Comparison of ENCODE assay signal across 33 cellular contexts in the genomic region with DNA sequence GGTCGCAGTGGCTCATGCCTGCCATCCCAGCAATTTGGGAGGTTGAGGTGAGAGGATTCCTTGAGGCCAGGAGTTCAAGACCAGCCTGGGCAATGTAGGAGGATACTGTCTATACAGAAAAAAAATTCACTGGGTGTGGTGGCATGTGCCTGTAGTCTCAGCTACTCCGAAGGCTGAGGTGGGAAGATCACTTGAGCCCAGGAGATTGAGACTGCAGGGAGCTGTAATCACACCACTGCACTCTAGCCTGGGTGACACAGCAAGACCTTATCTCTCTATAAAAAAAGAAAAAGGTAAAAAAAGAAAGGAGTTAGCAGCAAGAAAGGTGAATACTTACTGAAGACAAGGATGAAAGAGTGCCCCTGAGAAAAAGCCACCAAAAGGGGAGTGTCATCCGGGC.
"Had no signal": no experiment of that assay in that cellular context is flagged by ENCODE, and none has a peak within 500 bp of the region (broad histone marks: within the 10 kb centered on the region; RNA-seq: fewer than 3 reads in every experiment).

No MANE protein-coding gene starts in this region.

- FAIRE-seq: bronchial epithelial cell, TTC549 had no signal

- ATAC-seq: activated CD8-positive, alpha-beta memory T cell treated with anti-CD3 and anti-CD28 coated beads, Interleukin-2, amount 10 ng/mL, durations not matched to agents 7 days and 5 days; activated CD8-positive, alpha-beta T cell treated with anti-CD3 and anti-CD28 coated beads, Interleukin-2, amount 10 ng/mL, durations not matched to agents 7 days and 5 days; activated naive CD4-positive, alpha-beta T cell treated with anti-CD3 and anti-CD28 coated beads, Interleukin-2, amount 50 U/mL, for 72 hours; activated T-cell treated with anti-CD3 and anti-CD28 coated beads, Interleukin-2, amount 50 U/mL, for 4 hours; activated T-cell treated with anti-CD3 and anti-CD28 coated beads, Interleukin-2, amount 50 U/mL, for 72 hours; activated T-helper 17 cell treated with anti-CD3 and anti-CD28 coated beads, Interleukin-2, amount 50 U/mL, for 72 hours had no signal

- DNase-seq: activated B cell treated with CpG ODN at 0.5 μM for 24 hours; activated CD4-positive, alpha-beta memory T cell treated with anti-CD3 and anti-CD28 coated beads, Interleukin-2, amount 10 ng/mL, durations not matched to agents 7 days and 5 days; activated CD4-positive, alpha-beta T cell treated with anti-CD3 and anti-CD28 coated beads for 4 hours; activated CD4-positive, alpha-beta T cell treated with anti-CD3 and anti-CD28 coated beads, Interleukin-2, amount 10 ng/mL, durations not matched to agents 24 days and 14 days; activated CD4-positive, alpha-beta T cell treated with anti-CD3 and anti-CD28 coated beads, Interleukin-2, amount 50 U/mL, for 1 hour; activated CD4-positive, alpha-beta T cell treated with anti-CD3 and anti-CD28 coated beads, Interleukin-2, amount 50 U/mL, for 48 hours; activated CD4-positive, CD25-positive, alpha-beta regulatory T cell treated with anti-CD3 and anti-CD28 coated beads, Interleukin-2, amount 50 U/mL, for 72 hours; activated CD8-positive, alpha-beta memory T cell treated with anti-CD3 and anti-CD28 coated beads for 24 hours; activated CD8-positive, alpha-beta memory T cell treated with anti-CD3 and anti-CD28 coated beads, Interleukin-2, amount 10 ng/mL, durations not matched to agents 7 days and 5 days; activated CD8-positive, alpha-beta T cell treated with anti-CD3 and anti-CD28 coated beads, Interleukin-2, amount 10 ng/mL, durations not matched to agents 7 days and 5 days; activated effector memory CD4-positive, alpha-beta T cell treated with anti-CD3 and anti-CD28 coated beads, Interleukin-2, amount 50 U/mL, for 16 hours; activated gamma-delta T cell treated with Interleukin-2 at 50 U/mL for 16 hours; activated naive CD4-positive, alpha-beta T cell; activated naive CD4-positive, alpha-beta T cell treated with anti-CD3 and anti-CD28 coated beads for 36 hours; activated naive CD4-positive, alpha-beta T cell treated with anti-CD3 and anti-CD28 coated beads, Interleukin-2, amount 50 U/mL, for 16 hours; activated naive CD8-positive, alpha-beta T cell treated with anti-CD3 and anti-CD28 coated beads for 36 hours; activated T-cell treated with anti-CD3 and anti-CD28 coated beads for 4 hours; activated T-cell treated with anti-CD3 and anti-CD28 coated beads, Interleukin-2, amount 50 U/mL, for 1 hour; activated T-cell treated with anti-CD3 and anti-CD28 coated beads, Interleukin-2, amount 50 U/mL, for 4 hours; activated T-cell treated with anti-CD3 and anti-CD28 coated beads, Interleukin-2, amount 50 U/mL, for 72 hours; adrenal gland; amniotic stem cell; aorta; caudate nucleus; cerebellar nuclear complex; T-helper 1 cell; T-helper 2 cell; T-helper 9 cell had no signal

- H3K9me3 ChIP-seq: adrenal gland had no signal

- H3K4me3 ChIP-seq: adrenal gland, cardiac muscle cell had no signal

- H3K27ac ChIP-seq: adrenal gland, cardiac muscle cell had no signal

- H3K36me3 ChIP-seq: adrenal gland, cardiac muscle cell had no signal

- H3K27me3 ChIP-seq: adrenal gland, cardiac muscle cell had no signal
